ENCODE assay signal across 8 cellular contexts in the genomic region with DNA sequence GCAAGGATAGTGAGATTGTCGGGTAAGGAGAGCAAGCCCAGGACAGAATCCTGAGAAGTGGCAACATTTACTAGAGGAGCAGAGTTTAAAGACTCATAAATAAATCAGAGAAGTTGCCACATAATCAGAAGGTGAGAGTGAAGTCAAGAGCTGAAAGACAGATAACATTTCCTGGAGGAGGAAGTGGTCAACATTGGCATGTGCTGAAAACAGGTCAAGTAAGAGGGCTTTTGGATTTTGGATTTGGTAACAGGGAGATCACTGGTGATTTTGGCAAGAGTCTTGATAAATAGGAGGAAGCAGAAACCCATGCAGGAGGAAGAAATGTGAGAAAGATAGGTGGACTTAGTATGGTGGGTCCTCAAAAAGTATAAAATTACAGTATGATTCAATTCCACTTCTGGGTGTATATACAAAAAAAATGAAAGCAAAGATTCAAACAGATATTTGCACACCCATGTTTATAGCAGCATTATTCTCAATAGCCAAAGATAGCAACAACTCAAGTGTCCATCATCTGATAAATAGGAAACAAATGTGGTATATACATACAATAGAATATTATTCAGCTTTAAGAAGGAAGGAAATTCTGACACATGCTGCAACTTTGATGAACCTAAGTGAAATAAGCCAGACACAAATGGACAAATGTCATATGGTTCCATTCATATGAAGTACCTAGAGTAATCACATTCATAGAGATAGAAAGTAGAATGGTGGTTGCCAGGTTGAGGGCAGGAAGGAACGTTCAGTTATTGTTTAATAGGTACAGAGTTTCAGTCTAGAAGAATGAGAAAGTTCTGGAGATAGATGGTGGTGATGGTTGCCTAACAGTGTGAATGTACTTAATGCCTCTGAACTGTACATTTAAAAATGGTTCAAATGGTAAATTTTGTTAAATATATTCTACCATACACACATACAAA. TPM values are rescaled to one million over a fixed set of nuclear protein-coding genes. Genes with fewer than 3 reads are reported as not detected.
DNase-seq lines count a peak whose midpoint lies in the region; ATAC-seq lines count a peak whose summit lies in the region.

No MANE protein-coding gene starts in this region.

- H3K4me1 Mint-ChIP-seq in natural killer cell treated with Interleukin-12 subunit alpha and Interleukin-12 subunit beta and Interleukin-15 and Interleukin-18, amount 100 ng/mL, for 72 hours (ENCODE audit: low read depth in 2 of 2), result peaks cover 48 to 60% of the 10 kb centered on the region in 2 donors

- H2AK5ac ChIP-seq in neuronal stem cell (ENCODE audit: low read depth, low read length), result no peak overlapping the region

- H3K18ac ChIP-seq in neuronal stem cell (ENCODE audit: low read length), result no peak overlapping the region

- no peak overlapping the region for H4K8ac ChIP-seq in neuronal stem cell (ENCODE audit: low read depth, low read length)

- no peak overlapping the region for H2BK12ac ChIP-seq in neuronal stem cell (ENCODE audit: low read length)

- no peak overlapping the region for H2AFZ ChIP-seq in neuronal stem cell (ENCODE audit: low read length)

- H3K4me2 ChIP-seq in neuronal stem cell (ENCODE audit: insufficient read depth, low read length, poor library complexity, severe bottlenecking), result no peak overlapping the region

- no peak overlapping the region for H4K91ac ChIP-seq in neuronal stem cell (ENCODE audit: low read depth, low read length, poor library complexity)

- H3K27ac ChIP-seq in neuronal stem cell (replicated peaks; ENCODE audit: low read length), result no peak overlapping the region

- no peak overlapping the region for H3K23ac ChIP-seq in neuronal stem cell (ENCODE audit: low read depth, low read length, poor library complexity)

- DNase-seq in SIG-M5 (lab: John Stamatoyannopoulos, UW), result peak; percentile 73
- DNase-seq in natural killer cell treated with Interleukin-12 subunit alpha and Interleukin-12 subunit beta and Interleukin-15 and Interleukin-18, amount 100 ng/mL, for 72 hours (ENCODE audit: low spot score), result peak; percentile 58
- no peak for DNase-seq in DMS153 treated with DMSO at 0.1 percent for 48 hours (lab: John Stamatoyannopoulos, UW; ENCODE audit: unreplicated experiment)
- DNase-seq in activated effector memory CD4-positive, alpha-beta T cell treated with Interleukin-2 at 50 U/mL for 16 hours, result no peak
- DNase-seq in activated effector memory CD4-positive, alpha-beta T cell treated with anti-CD3 and anti-CD28 coated beads, Interleukin-2, amount 50 U/mL, for 16 hours, result no peak
- no peak for DNase-seq in neuronal stem cell (ENCODE audit: low spot score)

- H3K27me3 Mint-ChIP-seq in natural killer cell treated with Interleukin-12 subunit alpha and Interleukin-12 subunit beta and Interleukin-15 and Interleukin-18, amount 100 ng/mL, for 72 hours, result no peaks in the 10 kb centered on the region

- ATAC-seq in GM19035 (IDR thresholded peaks at IDR 0.05; ENCODE audit: unreplicated experiment), result peak; percentile 41
- peak; percentile 43 for ATAC-seq in HG03045 (IDR thresholded peaks at IDR 0.05; ENCODE audit: unreplicated experiment)
- peak; percentile 60 to 61 for ATAC-seq in natural killer cell treated with Interleukin-12 subunit alpha and Interleukin-12 subunit beta and Interleukin-15 and Interleukin-18, amount 100 ng/mL, for 72 hours

- peak overlapping the region; percentile 68 to 91 for H3K27ac Mint-ChIP-seq in natural killer cell treated with Interleukin-12 subunit alpha and Interleukin-12 subunit beta and Interleukin-15 and Interleukin-18, amount 100 ng/mL, for 72 hours

- H3K4me3 ChIP-seq in neuronal stem cell (ENCODE audit: low read length in 2 of 2), result no peak overlapping the region

- H3K9me3 Mint-ChIP-seq in natural killer cell treated with Interleukin-12 subunit alpha and Interleukin-12 subunit beta and Interleukin-15 and Interleukin-18, amount 100 ng/mL, for 72 hours, result no peaks in the 10 kb centered on the region

- H3K36me3 ChIP-seq in neuronal stem cell (replicated peaks in 1 of 2; ENCODE audit: control insufficient read depth in 2 of 2, insufficient read depth in 2 of 2, low read length in 2 of 2), result no peaks in the 10 kb centered on the region

- no peaks in the 10 kb centered on the region for H3K9me3 ChIP-seq in neuronal stem cell (replicated peaks in 1 of 2; ENCODE audit: control insufficient read depth in 2 of 2, insufficient read depth in 1 of 2, low read depth in 1 of 2, low read length in 2 of 2)

- H2BK15ac ChIP-seq in neuronal stem cell (ENCODE audit: low read length), result no peak overlapping the region

- H3K14ac ChIP-seq in neuronal stem cell (ENCODE audit: low read length), result no peak overlapping the region

- no peak overlapping the region for H3K4ac ChIP-seq in neuronal stem cell (ENCODE audit: low read length)

- no peak overlapping the region for H2BK120ac ChIP-seq in neuronal stem cell (ENCODE audit: low read depth, low read length)

- peak overlapping the region; percentile 67 for H3K4me3 Mint-ChIP-seq in natural killer cell treated with Interleukin-12 subunit alpha and Interleukin-12 subunit beta and Interleukin-15 and Interleukin-18, amount 100 ng/mL, for 72 hours

- no peaks in the 10 kb centered on the region for H3K4me1 ChIP-seq in neuronal stem cell (ENCODE audit: control insufficient read depth in 2 of 2, insufficient read depth in 1 of 2, low read depth in 1 of 2, low read length in 2 of 2)

- no peaks in the 10 kb centered on the region for H3K36me3 Mint-ChIP-seq in natural killer cell treated with Interleukin-12 subunit alpha and Interleukin-12 subunit beta and Interleukin-15 and Interleukin-18, amount 100 ng/mL, for 72 hours

- no peak overlapping the region for H2BK5ac ChIP-seq in neuronal stem cell (ENCODE audit: low read length)

- H3K9ac ChIP-seq in neuronal stem cell (ENCODE audit: low read depth, low read length, poor library complexity), result no peak overlapping the region

- no CpG with 5 or more reads among the region's 2 CpGs for WGBS in neuronal stem cell (ENCODE audit: extremely low coverage in 2 of 2, insufficient read length in 2 of 2, insufficient replicate concordance in 1 of 2), 2 donors

- H3K79me1 ChIP-seq in neuronal stem cell (ENCODE audit: low read depth, low read length), result no peaks in the 10 kb centered on the region

- no peaks in the 10 kb centered on the region for H3K27me3 ChIP-seq in neuronal stem cell (ENCODE audit: control insufficient read depth in 3 of 3, insufficient read depth in 3 of 3, low read depth in 1 of 3, low read length in 3 of 3)

RNA-seq across cellular contexts. Expression of a gene that starts 27.3 kb away (rescaled TPM):
- 100 to 1,000 TPM; 353 to 509 TPM for total RNA-seq in natural killer cell treated with Interleukin-12 subunit alpha and Interleukin-12 subunit beta and Interleukin-15 and Interleukin-18, amount 100 ng/mL, for 72 hours
- polyA plus RNA-seq in neuronal stem cell (2013, experiment 1 of 2), result 5.8 TPM
- polyA plus RNA-seq in neuronal stem cell (2013, experiment 2 of 2), result 6.1 TPM

Comparison
In these comparisons a context has a peak if more than half of its experiments do, and no peak if none do; other contexts are left out.
1. DNase-seq: peak in SIG-M5 (single experiment) and natural killer cell treated with Interleukin-12 subunit alpha and Interleukin-12 subunit beta and Interleukin-15 and Interleukin-18, amount 100 ng/mL, for 72 hours (single experiment); none in DMS153 treated with DMSO at 0.1 percent for 48 hours (single experiment), activated effector memory CD4-positive, alpha-beta T cell treated with Interleukin-2 at 50 U/mL for 16 hours (single experiment), activated effector memory CD4-positive, alpha-beta T cell treated with anti-CD3 and anti-CD28 coated beads, Interleukin-2, amount 50 U/mL, for 16 hours (single experiment) and neuronal stem cell (single experiment).
2. Peak in every context shown above with its lines, with median percentiles within 50 percentile points of each other: ATAC-seq.